14 cellular contexts compared by ENCODE assay signal in the genomic region with DNA sequence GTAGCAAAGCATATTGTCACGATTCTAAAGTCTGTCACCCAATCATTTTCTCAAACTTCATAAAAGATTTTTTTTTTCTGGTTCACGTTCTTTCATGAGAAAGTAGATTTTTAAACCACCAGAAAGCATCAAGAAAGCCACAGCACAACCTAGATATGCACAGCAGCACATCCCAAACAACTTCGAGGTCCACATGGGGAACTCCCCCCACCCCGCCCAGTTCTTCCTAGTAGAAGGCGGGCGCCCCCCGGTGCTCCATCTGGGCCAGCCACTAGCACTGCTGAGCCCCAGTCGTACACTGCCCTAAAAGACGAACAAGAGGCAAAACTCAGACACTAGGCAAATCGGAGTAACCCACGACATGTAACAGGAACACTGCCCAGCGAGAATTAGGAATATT. TPM values are rescaled to one million over a fixed set of nuclear protein-coding genes. Genes with fewer than 3 reads are reported as not detected.
DNase-seq lines count a peak whose midpoint lies in the region; ATAC-seq and TF ChIP-seq lines count a peak whose summit lies in the region.
"Had no signal": no experiment of that assay in that cellular context is flagged by ENCODE, and none has a peak within 500 bp of the region (broad histone marks: within the 10 kb centered on the region; RNA-seq: fewer than 3 reads in every experiment).

No MANE protein-coding gene starts in this region.

- no peak for TF ChIP-seq EP300 in SK-N-SH (IDR thresholded peaks at IDR 0.05; ENCODE audit: borderline replicate concordance in 1 of 2, low read depth in 1 of 2, low read length in 1 of 2)

- TF ChIP-seq CTCF in SK-N-SH (IDR thresholded peaks at IDR 0.05) = no peak

- no peaks in the 10 kb centered on the region for H3K9me3 Mint-ChIP-seq in stimulated activated naive CD8-positive, alpha-beta T cell treated with anti-CD3 and anti-CD28 coated beads, Interleukin-15, amount 100 ng/mL, for 72 hours
- H3K9me3 Mint-ChIP-seq: natural killer cell had no signal

- DNase-seq in activated T-cell treated with anti-CD3 and anti-CD28 coated beads for 1 hour (ENCODE audit: low read depth) (peak; percentile 18), activated T-cell treated with anti-CD3 and anti-CD28 coated beads for 4 hours (no peak), NCI-H526 treated with DMSO at 0.1 percent for 48 hours (lab: John Stamatoyannopoulos, UW) (no peak), SK-N-SH (no peak), GM19240 (ENCODE audit: insufficient read length, low spot score) (no peak)
- DNase-seq in activated T-cell treated with anti-CD3 and anti-CD28 coated beads, Interleukin-2, amount 50 U/mL, for 1 hour = peak; percentile 58
- DNase-seq in effector CD8-positive, alpha-beta T cell (lab: John Stamatoyannopoulos, UW) = peak; percentile 19
- peak; percentile 31 to 45 for DNase-seq in stimulated activated naive CD8-positive, alpha-beta T cell treated with anti-CD3 and anti-CD28 coated beads, Interleukin-15, amount 100 ng/mL, for 72 hours
- DNase-seq: hypothalamus, natural killer cell, NCI-H146, NCI-H524, retina had no signal

- peak overlapping the region; percentile 24 to 50 for H3K4me3 Mint-ChIP-seq in stimulated activated naive CD8-positive, alpha-beta T cell treated with anti-CD3 and anti-CD28 coated beads, Interleukin-15, amount 100 ng/mL, for 72 hours
- H3K4me3 Mint-ChIP-seq: natural killer cell had no signal

- H3K4me2 ChIP-seq in SK-N-SH = no peak overlapping the region

- H3K4me3 ChIP-seq in SK-N-SH (ENCODE audit: low read depth in 2 of 2, low read length in 1 of 2) = no peak overlapping the region

- 96% methylated on average over 12 of the region's 12 CpGs for WGBS in SK-N-SH (ENCODE audit: low lambda C conversion rate)

- no peak overlapping the region for H2AFZ ChIP-seq in SK-N-SH (ENCODE audit: low read depth)

- H3F3A ChIP-seq in SK-N-SH (replicated peaks; ENCODE audit: insufficient read depth) = peaks cover 3% of the 10 kb centered on the region

- H3K36me3 ChIP-seq in SK-N-SH (replicated peaks in 1 of 2; ENCODE audit: control insufficient read depth in 1 of 2, insufficient read depth in 2 of 2, low read length in 1 of 2) = peaks cover 7 to 17% of the 10 kb centered on the region in 2 experiments

- POLR2A ChIA-PET in SK-N-SH (lab: Yijun Ruan, JAX) = no interaction called here

- CTCF ChIA-PET in SK-N-SH (lab: Yijun Ruan, JAX) = no interaction called here

- no peaks in the 10 kb centered on the region for H3K27me3 ChIP-seq in SK-N-SH (ENCODE audit: insufficient read depth)

- peak overlapping the region in 1 of 2 donors; percentile 28 for H3K27ac Mint-ChIP-seq in stimulated activated naive CD8-positive, alpha-beta T cell treated with anti-CD3 and anti-CD28 coated beads, Interleukin-15, amount 100 ng/mL, for 72 hours

- peaks cover 91% of the 10 kb centered on the region for H4K20me1 ChIP-seq in SK-N-SH (ENCODE audit: insufficient read depth)

- H3K9me2 ChIP-seq in SK-N-SH = no peaks in the 10 kb centered on the region

- ATAC-seq in stimulated activated naive CD8-positive, alpha-beta T cell treated with anti-CD3 and anti-CD28 coated beads, Interleukin-15, amount 100 ng/mL, for 72 hours = peak; percentile 95
- ATAC-seq: left lobe of liver had no signal

- no peaks in the 10 kb centered on the region for H3K9me3 ChIP-seq in SK-N-SH

- TF ChIP-seq RAD21 in SK-N-SH (IDR thresholded peaks at IDR 0.05; ENCODE audit: low read length) = no peak

- peaks cover 97% of the 10 kb centered on the region for H3K79me2 ChIP-seq in SK-N-SH (ENCODE audit: insufficient read depth)

- H3K27me3 Mint-ChIP-seq in stimulated activated naive CD8-positive, alpha-beta T cell treated with anti-CD3 and anti-CD28 coated beads, Interleukin-15, amount 100 ng/mL, for 72 hours = no peaks in the 10 kb centered on the region

- peaks cover 0 to 30% of the 10 kb centered on the region in 2 experiments; a peak in 1 of 4 replicates for H3K4me1 ChIP-seq in SK-N-SH (ENCODE audit: control insufficient read depth in 1 of 2, insufficient read depth in 2 of 2, low read depth in 1 of 2, low read length in 1 of 2)

- H3K4me1 Mint-ChIP-seq in stimulated activated naive CD8-positive, alpha-beta T cell treated with anti-CD3 and anti-CD28 coated beads, Interleukin-15, amount 100 ng/mL, for 72 hours = peaks cover 69% of the 10 kb centered on the region

- no peak overlapping the region for H3K9ac ChIP-seq in SK-N-SH

- H3K27ac ChIP-seq in SK-N-SH (ENCODE audit: low read depth in 2 of 2, low read length in 1 of 2) = no peak overlapping the region

TF ChIP-seq in SK-N-SH, 30 proteins besides CTCF, POLR2A, EP300 and RAD21:
- TF ChIP-seq TEAD4 (IDR thresholded peaks at IDR 0.05; ENCODE audit: borderline replicate concordance, insufficient read depth) = no peak
TF ChIP-seq in SK-N-SH: peak in this region for 0.

RNA-seq across cellular contexts. Expression of gene HDLBP, which starts 15.5 kb away (rescaled TPM):
- 211 and 263 TPM in 2 replicates for polyA plus RNA-seq in SK-N-SH (2012; rRNA removed)
- polyA plus RNA-seq in SK-N-SH (2012; cell fraction: cytosol; rRNA removed) = 190 and 208 TPM in 2 replicates
- 430 and 440 TPM in 2 replicates for polyA plus RNA-seq in SK-N-SH (2012; cell fraction: nucleus; rRNA removed)

RNA-seq across cellular contexts. Expression of gene SEPTIN2, which starts 15.7 kb away (rescaled TPM):
- 226 and 330 TPM in 2 replicates for polyA plus RNA-seq in SK-N-SH (2012; rRNA removed)
- 307 and 361 TPM in 2 replicates for polyA plus RNA-seq in SK-N-SH (2012; cell fraction: cytosol; rRNA removed)
- polyA plus RNA-seq in SK-N-SH (2012; cell fraction: nucleus; rRNA removed) = 212 and 449 TPM in 2 replicates

RNA-seq across cellular contexts. Expression of gene FARP2, which starts 56.1 kb away (rescaled TPM):
- polyA plus RNA-seq in SK-N-SH (2012; rRNA removed) = 11.5 and 13.9 TPM in 2 replicates
- polyA plus RNA-seq in SK-N-SH (2012; cell fraction: cytosol; rRNA removed) = 11.9 and 13.0 TPM in 2 replicates
- 34.1 and 68.4 TPM in 2 replicates for polyA plus RNA-seq in SK-N-SH (2012; cell fraction: nucleus; rRNA removed)

Comparison
In these comparisons a context has a peak if more than half of its experiments do, and no peak if none do; other contexts are left out.
1. DNase-seq: peak in activated T-cell treated with anti-CD3 and anti-CD28 coated beads for 1 hour (single experiment), activated T-cell treated with anti-CD3 and anti-CD28 coated beads, Interleukin-2, amount 50 U/mL, for 1 hour (single experiment), effector CD8-positive, alpha-beta T cell (single experiment) and stimulated activated naive CD8-positive, alpha-beta T cell treated with anti-CD3 and anti-CD28 coated beads, Interleukin-15, amount 100 ng/mL, for 72 hours (2 of 2); none in activated T-cell treated with anti-CD3 and anti-CD28 coated beads for 4 hours (single experiment), NCI-H526 treated with DMSO at 0.1 percent for 48 hours (single experiment), SK-N-SH (single experiment) and GM19240 (single experiment).